Comparison of ENCODE assay signal across 1 cellular context in genomic region chr20:13008761-13009681, GRCh38.
TF ChIP-seq lines count a peak whose summit lies in the region.

TSS of gene SPTLC3 (plus strand) at chr20:13008972. CDS start at chr20:13009268, 296 bp downstream.

TF ChIP-seq in H1, 55 proteins besides CTCF, POLR2A, EP300 and RAD21:
- TF ChIP-seq, protein P1, sequence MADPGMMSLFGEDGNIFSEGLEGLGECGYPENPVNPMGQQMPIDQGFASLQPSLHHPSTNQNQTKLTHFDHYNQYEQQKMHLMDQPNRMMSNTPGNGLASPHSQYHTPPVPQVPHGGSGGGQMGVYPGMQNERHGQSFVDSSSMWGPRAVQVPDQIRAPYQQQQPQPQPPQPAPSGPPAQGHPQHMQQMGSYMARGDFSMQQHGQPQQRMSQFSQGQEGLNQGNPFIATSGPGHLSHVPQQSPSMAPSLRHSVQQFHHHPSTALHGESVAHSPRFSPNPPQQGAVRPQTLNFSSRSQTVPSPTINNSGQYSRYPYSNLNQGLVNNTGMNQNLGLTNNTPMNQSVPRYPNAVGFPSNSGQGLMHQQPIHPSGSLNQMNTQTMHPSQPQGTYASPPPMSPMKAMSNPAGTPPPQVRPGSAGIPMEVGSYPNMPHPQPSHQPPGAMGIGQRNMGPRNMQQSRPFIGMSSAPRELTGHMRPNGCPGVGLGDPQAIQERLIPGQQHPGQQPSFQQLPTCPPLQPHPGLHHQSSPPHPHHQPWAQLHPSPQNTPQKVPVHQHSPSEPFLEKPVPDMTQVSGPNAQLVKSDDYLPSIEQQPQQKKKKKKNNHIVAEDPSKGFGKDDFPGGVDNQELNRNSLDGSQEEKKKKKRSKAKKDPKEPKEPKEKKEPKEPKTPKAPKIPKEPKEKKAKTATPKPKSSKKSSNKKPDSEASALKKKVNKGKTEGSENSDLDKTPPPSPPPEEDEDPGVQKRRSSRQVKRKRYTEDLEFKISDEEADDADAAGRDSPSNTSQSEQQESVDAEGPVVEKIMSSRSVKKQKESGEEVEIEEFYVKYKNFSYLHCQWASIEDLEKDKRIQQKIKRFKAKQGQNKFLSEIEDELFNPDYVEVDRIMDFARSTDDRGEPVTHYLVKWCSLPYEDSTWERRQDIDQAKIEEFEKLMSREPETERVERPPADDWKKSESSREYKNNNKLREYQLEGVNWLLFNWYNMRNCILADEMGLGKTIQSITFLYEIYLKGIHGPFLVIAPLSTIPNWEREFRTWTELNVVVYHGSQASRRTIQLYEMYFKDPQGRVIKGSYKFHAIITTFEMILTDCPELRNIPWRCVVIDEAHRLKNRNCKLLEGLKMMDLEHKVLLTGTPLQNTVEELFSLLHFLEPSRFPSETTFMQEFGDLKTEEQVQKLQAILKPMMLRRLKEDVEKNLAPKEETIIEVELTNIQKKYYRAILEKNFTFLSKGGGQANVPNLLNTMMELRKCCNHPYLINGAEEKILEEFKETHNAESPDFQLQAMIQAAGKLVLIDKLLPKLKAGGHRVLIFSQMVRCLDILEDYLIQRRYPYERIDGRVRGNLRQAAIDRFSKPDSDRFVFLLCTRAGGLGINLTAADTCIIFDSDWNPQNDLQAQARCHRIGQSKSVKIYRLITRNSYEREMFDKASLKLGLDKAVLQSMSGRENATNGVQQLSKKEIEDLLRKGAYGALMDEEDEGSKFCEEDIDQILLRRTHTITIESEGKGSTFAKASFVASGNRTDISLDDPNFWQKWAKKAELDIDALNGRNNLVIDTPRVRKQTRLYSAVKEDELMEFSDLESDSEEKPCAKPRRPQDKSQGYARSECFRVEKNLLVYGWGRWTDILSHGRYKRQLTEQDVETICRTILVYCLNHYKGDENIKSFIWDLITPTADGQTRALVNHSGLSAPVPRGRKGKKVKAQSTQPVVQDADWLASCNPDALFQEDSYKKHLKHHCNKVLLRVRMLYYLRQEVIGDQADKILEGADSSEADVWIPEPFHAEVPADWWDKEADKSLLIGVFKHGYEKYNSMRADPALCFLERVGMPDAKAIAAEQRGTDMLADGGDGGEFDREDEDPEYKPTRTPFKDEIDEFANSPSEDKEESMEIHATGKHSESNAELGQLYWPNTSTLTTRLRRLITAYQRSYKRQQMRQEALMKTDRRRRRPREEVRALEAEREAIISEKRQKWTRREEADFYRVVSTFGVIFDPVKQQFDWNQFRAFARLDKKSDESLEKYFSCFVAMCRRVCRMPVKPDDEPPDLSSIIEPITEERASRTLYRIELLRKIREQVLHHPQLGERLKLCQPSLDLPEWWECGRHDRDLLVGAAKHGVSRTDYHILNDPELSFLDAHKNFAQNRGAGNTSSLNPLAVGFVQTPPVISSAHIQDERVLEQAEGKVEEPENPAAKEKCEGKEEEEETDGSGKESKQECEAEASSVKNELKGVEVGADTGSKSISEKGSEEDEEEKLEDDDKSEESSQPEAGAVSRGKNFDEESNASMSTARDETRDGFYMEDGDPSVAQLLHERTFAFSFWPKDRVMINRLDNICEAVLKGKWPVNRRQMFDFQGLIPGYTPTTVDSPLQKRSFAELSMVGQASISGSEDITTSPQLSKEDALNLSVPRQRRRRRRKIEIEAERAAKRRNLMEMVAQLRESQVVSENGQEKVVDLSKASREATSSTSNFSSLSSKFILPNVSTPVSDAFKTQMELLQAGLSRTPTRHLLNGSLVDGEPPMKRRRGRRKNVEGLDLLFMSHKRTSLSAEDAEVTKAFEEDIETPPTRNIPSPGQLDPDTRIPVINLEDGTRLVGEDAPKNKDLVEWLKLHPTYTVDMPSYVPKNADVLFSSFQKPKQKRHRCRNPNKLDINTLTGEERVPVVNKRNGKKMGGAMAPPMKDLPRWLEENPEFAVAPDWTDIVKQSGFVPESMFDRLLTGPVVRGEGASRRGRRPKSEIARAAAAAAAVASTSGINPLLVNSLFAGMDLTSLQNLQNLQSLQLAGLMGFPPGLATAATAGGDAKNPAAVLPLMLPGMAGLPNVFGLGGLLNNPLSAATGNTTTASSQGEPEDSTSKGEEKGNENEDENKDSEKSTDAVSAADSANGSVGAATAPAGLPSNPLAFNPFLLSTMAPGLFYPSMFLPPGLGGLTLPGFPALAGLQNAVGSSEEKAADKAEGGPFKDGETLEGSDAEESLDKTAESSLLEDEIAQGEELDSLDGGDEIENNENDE (IDR thresholded peaks at IDR 0.05; ENCODE audit: insufficient replicate concordance, low read length): no peak
- peak; percentile 30 for TF ChIP-seq ASH2L (IDR thresholded peaks at IDR 0.05; ENCODE audit: low read length)
TF ChIP-seq in H1: peak in this region for 1.
